28 cellular contexts compared by ENCODE assay signal in genomic region chr19:9043524-9043923, GRCh38. TPM values are rescaled to one million over a fixed set of nuclear protein-coding genes. Genes with fewer than 3 reads are reported as not detected.
"Had no signal": no experiment of that assay in that cellular context is flagged by ENCODE, and none has a peak within 500 bp of the region (broad histone marks: within the 10 kb centered on the region; RNA-seq: fewer than 3 reads in every experiment).

No MANE protein-coding gene starts in this region.

- H3K4me3 Mint-ChIP-seq: activated naive CD4-positive, alpha-beta T cell treated with anti-CD3 and anti-CD28 coated beads for 36 hours; activated naive CD8-positive, alpha-beta T cell treated with anti-CD3 and anti-CD28 coated beads, Interleukin-2, amount 10 ng/mL, durations not matched to agents 7 days and 5 days; brain; dendritic cell treated with granulocyte-macrophage colony-stimulating factor and Interleukin-4, amounts not matched to agents 40 ng/mL and 50 ng/mL, for 4 days; naive thymus-derived CD4-positive, alpha-beta T cell; neural crest cell; T-helper 1 cell treated with Interleukin-12 subunit alpha and Interleukin-12 subunit beta and Interleukin-4 antibody, amounts not matched to agents 30 μg/mL and 1 μg/mL, for 36 hours; WTC11 had no signal

- H3K4me1 Mint-ChIP-seq: activated naive CD8-positive, alpha-beta T cell treated with anti-CD3 and anti-CD28 coated beads, Interleukin-2, amount 10 ng/mL, durations not matched to agents 7 days and 5 days; brain; neural crest cell; WTC11 had no signal

- H3K4me3 ChIP-seq: heart right ventricle, lung, testis, upper lobe of left lung had no signal

- DNase-seq: activated CD4-positive, alpha-beta T cell treated with anti-CD3 and anti-CD28 coated beads, Interleukin-2, amount 50 U/mL, for 4 hours; activated effector memory CD4-positive, alpha-beta T cell treated with Interleukin-2 at 50 U/mL for 16 hours; activated naive CD4-positive, alpha-beta T cell treated with anti-CD3 and anti-CD28 coated beads for 36 hours; activated naive CD8-positive, alpha-beta T cell treated with anti-CD3 and anti-CD28 coated beads, Interleukin-2, amount 10 ng/mL, durations not matched to agents 7 days and 5 days; activated T-cell treated with anti-CD3 and anti-CD28 coated beads, Interleukin-2, amount 50 U/mL, for 48 hours; effector CD4-positive, alpha-beta T cell; erythroblast; foreskin fibroblast; heart right ventricle; naive thymus-derived CD4-positive, alpha-beta T cell; stimulated activated CD4-positive, alpha-beta T cell treated with anti-CD3 and anti-CD28 coated beads, Interleukin-2, amount 100 ng/mL, for 48 hours; stimulated activated naive CD4-positive, alpha-beta T cell; T1000; testis; upper lobe of left lung had no signal

- H3K9me3 Mint-ChIP-seq: activated naive CD4-positive, alpha-beta T cell treated with anti-CD3 and anti-CD28 coated beads for 36 hours; activated naive CD8-positive, alpha-beta T cell treated with anti-CD3 and anti-CD28 coated beads, Interleukin-2, amount 10 ng/mL, durations not matched to agents 7 days and 5 days; dendritic cell treated with granulocyte-macrophage colony-stimulating factor and Interleukin-4, amounts not matched to agents 40 ng/mL and 50 ng/mL, for 4 days; neural crest cell; T-helper 1 cell treated with Interleukin-12 subunit alpha and Interleukin-12 subunit beta and Interleukin-4 antibody, amounts not matched to agents 30 μg/mL and 1 μg/mL, for 36 hours had no signal

- H3K36me3 ChIP-seq: heart right ventricle, upper lobe of left lung had no signal

- H3K27me3 Mint-ChIP-seq: activated naive CD8-positive, alpha-beta T cell treated with anti-CD3 and anti-CD28 coated beads, Interleukin-2, amount 10 ng/mL, durations not matched to agents 7 days and 5 days; brain; dendritic cell treated with granulocyte-macrophage colony-stimulating factor and Interleukin-4, amounts not matched to agents 40 ng/mL and 50 ng/mL, for 4 days had no signal

- H3K36me3 Mint-ChIP-seq: activated naive CD8-positive, alpha-beta T cell treated with anti-CD3 and anti-CD28 coated beads, Interleukin-2, amount 10 ng/mL, durations not matched to agents 7 days and 5 days; brain; naive thymus-derived CD4-positive, alpha-beta T cell; WTC11 had no signal

- H3K9me3 ChIP-seq: heart right ventricle, testis, upper lobe of left lung had no signal

- H3K27me3 ChIP-seq: testis, upper lobe of left lung had no signal

- ATAC-seq: heart right ventricle; left lobe of liver; naive thymus-derived CD4-positive, alpha-beta T cell; WTC11 had no signal

- H3K4me1 ChIP-seq: heart right ventricle, testis, upper lobe of left lung had no signal

- H3K27ac ChIP-seq: heart right ventricle, testis, upper lobe of left lung had no signal

- H3K27ac Mint-ChIP-seq: activated naive CD4-positive, alpha-beta T cell treated with anti-CD3 and anti-CD28 coated beads for 36 hours; activated naive CD8-positive, alpha-beta T cell treated with anti-CD3 and anti-CD28 coated beads, Interleukin-2, amount 10 ng/mL, durations not matched to agents 7 days and 5 days; brain; dendritic cell treated with granulocyte-macrophage colony-stimulating factor and Interleukin-4, amounts not matched to agents 40 ng/mL and 50 ng/mL, for 4 days; naive thymus-derived CD4-positive, alpha-beta T cell; progenitor cell of endocrine pancreas; T-helper 1 cell treated with Interleukin-12 subunit alpha and Interleukin-12 subunit beta and Interleukin-4 antibody, amounts not matched to agents 30 μg/mL and 1 μg/mL, for 36 hours; WTC11 had no signal

- FAIRE-seq: keratinocyte had no signal

RNA-seq across cellular contexts. Expression of gene MUC16, which starts 33.3 kb away (rescaled TPM):
- total RNA-seq: activated CD8-positive, alpha-beta memory T cell treated with anti-CD3 and anti-CD28 coated beads for 36 hours; activated naive CD4-positive, alpha-beta T cell treated with anti-CD3 and anti-CD28 coated beads for 36 hours; fibroblast of lung; left lobe of liver; osteoblast had no signal
- polyA plus RNA-seq: fibroblast of lung; heart right ventricle; naive thymus-derived CD4-positive, alpha-beta T cell had no signal

RNA-seq across cellular contexts. Expression of gene OR1M1, which starts 43.3 kb away (rescaled TPM):
- total RNA-seq: activated CD8-positive, alpha-beta memory T cell treated with anti-CD3 and anti-CD28 coated beads for 36 hours; activated naive CD4-positive, alpha-beta T cell treated with anti-CD3 and anti-CD28 coated beads for 36 hours; activated naive CD8-positive, alpha-beta T cell treated with anti-CD3 and anti-CD28 coated beads, Interleukin-2, amount 10 ng/mL, durations not matched to agents 7 days and 5 days; cardiac septum; fibroblast of lung; heart right ventricle; left lobe of liver; lung; naive thymus-derived CD4-positive, alpha-beta T cell; neural crest cell; osteoblast; progenitor cell of endocrine pancreas; upper lobe of left lung; WTC11 had no signal
- polyA plus RNA-seq: fibroblast of lung; heart right ventricle; keratinocyte; naive thymus-derived CD4-positive, alpha-beta T cell had no signal
